ENCODE assay signal across 23 cellular contexts in the genomic region with DNA sequence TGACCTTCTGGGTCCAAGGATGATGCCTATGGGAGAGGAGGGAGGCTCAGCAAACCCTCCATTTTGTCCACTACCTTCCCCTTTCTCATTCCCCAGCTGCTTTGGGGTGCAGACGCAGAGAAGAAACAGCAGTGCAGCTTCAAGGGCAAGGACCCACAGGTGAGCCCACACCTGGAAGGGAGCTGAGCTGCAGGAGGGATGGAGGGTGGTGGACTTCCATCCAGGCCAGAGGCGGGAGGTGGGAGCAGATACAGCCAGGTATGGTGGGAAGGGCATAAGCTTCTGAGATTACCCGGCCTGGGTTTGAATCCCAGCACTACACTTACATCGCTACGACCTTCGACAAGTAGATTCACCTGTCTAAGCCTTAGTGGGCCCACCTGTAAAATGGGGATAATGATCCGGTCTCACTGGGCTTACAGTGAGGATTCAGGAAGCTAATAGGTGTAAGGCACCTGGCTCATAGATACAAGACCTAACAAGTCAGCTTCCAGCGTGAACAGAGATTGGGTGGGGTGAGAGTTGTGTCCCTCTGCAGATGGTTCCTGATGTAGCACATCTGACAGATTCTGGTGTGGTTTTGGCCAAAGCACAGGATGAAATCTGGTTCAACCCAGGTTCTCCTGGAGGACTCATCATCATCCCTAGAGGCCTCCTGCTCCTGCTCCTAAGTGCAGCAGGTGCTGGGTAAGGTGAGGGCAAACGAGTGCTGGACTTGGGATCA. TPM values are rescaled to one million over a fixed set of nuclear protein-coding genes. Genes with fewer than 3 reads are reported as not detected.
"Had no signal": no experiment of that assay in that cellular context is flagged by ENCODE, and none has a peak within 500 bp of the region (broad histone marks: within the 10 kb centered on the region; RNA-seq: fewer than 3 reads in every experiment).

No MANE protein-coding gene starts in this region.

- DNase-seq: activated CD4-positive, alpha-beta T cell treated with anti-CD3 and anti-CD28 coated beads for 1 hour; activated CD4-positive, alpha-beta T cell treated with anti-CD3 and anti-CD28 coated beads, Interleukin-2, amount 50 U/mL, for 4 hours; activated naive CD4-positive, alpha-beta T cell; activated naive CD8-positive, alpha-beta T cell treated with anti-CD3 and anti-CD28 coated beads for 36 hours; amniotic stem cell; dermis blood vessel endothelial cell; effector memory CD4-positive, alpha-beta T cell; foreskin melanocyte; glutamatergic neuron; hypothalamus; islet precursor cell; stimulated activated CD4-positive, alpha-beta T cell treated with anti-CD3 and anti-CD28 coated beads, Interleukin-12 subunit alpha, Interleukin-12 subunit beta, amount 100 ng/mL, for 4 hours; stimulated activated CD4-positive, alpha-beta T cell treated with anti-CD3 and anti-CD28 coated beads, Interleukin-1b, Interleukin-23, amount 100 ng/mL, for 48 hours; stimulated activated CD8-positive, alpha-beta memory T cell treated with anti-CD3 and anti-CD28 coated beads, Interleukin-4, amount 100 ng/mL, for 48 hours; trophoblast cell had no signal

- H3K9me3 ChIP-seq: prostate gland, right atrium auricular region, vagina had no signal

- ATAC-seq: left lobe of liver had no signal

- H3K36me3 ChIP-seq: cardiac muscle cell, prostate gland had no signal

- H3K4me3 ChIP-seq: cardiac muscle cell, lung, prostate gland, right atrium auricular region, vagina had no signal

- H3K27me3 ChIP-seq: cardiac muscle cell, right atrium auricular region, vagina had no signal

- H3K27ac ChIP-seq: cardiac muscle cell, right atrium auricular region, vagina had no signal

RNA-seq across cellular contexts. Expression of a gene that starts 31.5 kb away (rescaled TPM):
- total RNA-seq: endothelial cell of umbilical vein, osteocyte, right atrium auricular region, vagina had no signal
